14 cellular contexts compared by ENCODE assay signal in the genomic region with DNA sequence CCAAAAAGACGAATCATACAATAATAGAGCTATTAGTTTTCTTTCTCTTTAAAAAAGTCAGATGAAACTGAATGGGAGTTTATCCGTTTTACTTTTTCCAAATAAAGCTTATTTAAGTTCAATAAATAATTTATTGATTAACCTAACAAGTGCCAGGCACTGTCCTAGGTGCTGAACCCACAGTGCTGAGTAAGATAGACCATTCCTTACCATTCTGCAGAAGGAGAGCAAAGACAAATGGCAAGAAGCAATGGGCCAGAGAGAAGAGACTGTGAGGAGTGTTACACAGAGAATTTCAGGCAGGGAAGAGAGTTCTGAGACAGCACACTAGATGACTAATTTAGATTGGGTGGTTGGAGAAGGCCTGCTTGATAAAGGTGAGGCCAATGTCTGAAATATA.
"Had no signal": no experiment of that assay in that cellular context is flagged by ENCODE, and none has a peak within 500 bp of the region (broad histone marks: within the 10 kb centered on the region; RNA-seq: fewer than 3 reads in every experiment).

No MANE protein-coding gene starts in this region.

- H3K36me3 ChIP-seq: breast epithelium, lower lobe of right lung, neutrophil, thyroid gland, uterus had no signal

- H3K27me3 ChIP-seq: breast epithelium, dorsolateral prefrontal cortex, neutrophil, thyroid gland, uterus had no signal

- H3K4me2 ChIP-seq: smooth muscle cell had no signal

- H3K4me3 ChIP-seq: breast epithelium, dorsolateral prefrontal cortex, lower lobe of right lung, smooth muscle cell, thyroid gland, uterus had no signal

- H3K27ac ChIP-seq: breast epithelium, dorsolateral prefrontal cortex, lower lobe of right lung, neutrophil, thyroid gland, uterus, VCaP had no signal

- DNase-seq: activated naive CD8-positive, alpha-beta T cell treated with anti-CD3 and anti-CD28 coated beads, Interleukin-2, amount 10 ng/mL, durations not matched to agents 7 days and 5 days; anterior cingulate cortex; dorsolateral prefrontal cortex; hypothalamus; lower lobe of right lung; naive B cell; posterior cingulate gyrus; thyroid gland; uterus had no signal

- H3K4me1 ChIP-seq: breast epithelium, lower lobe of right lung, thyroid gland, uterus had no signal

- H3K9me3 ChIP-seq: breast epithelium, lower lobe of right lung, neutrophil, thyroid gland, uterus had no signal

- ATAC-seq: lower lobe of right lung; stimulated activated effector memory CD8-positive, alpha-beta T cell treated with anti-CD3 and anti-CD28 coated beads, Interleukin-12 subunit alpha, Interleukin-12 subunit beta, amount 100 ng/mL, for 72 hours had no signal
